Comparison of ENCODE assay signal across 26 cellular contexts in genomic region chr15:36491912-36492311, GRCh38.
"Had no signal": no experiment of that assay in that cellular context is flagged by ENCODE, and none has a peak within 500 bp of the region (broad histone marks: within the 10 kb centered on the region; RNA-seq: fewer than 3 reads in every experiment).

No MANE protein-coding gene starts in this region.

- H3K79me2 ChIP-seq: parathyroid adenoma had no signal

- H3K27ac ChIP-seq: neural progenitor cell, parathyroid adenoma, psoas muscle, right lobe of liver, sigmoid colon, suprapubic skin, thoracic aorta, thyroid gland, tibial nerve, upper lobe of right lung, uterus had no signal

- H3K4me3 ChIP-seq: neural progenitor cell, psoas muscle, right lobe of liver, sigmoid colon, suprapubic skin, thoracic aorta, thyroid gland, tibial nerve, upper lobe of right lung, uterus had no signal

- DNase-seq: naive thymus-derived CD4-positive, alpha-beta T cell; natural killer cell; occipital lobe; posterior cingulate gyrus; psoas muscle; right cardiac atrium; right lobe of liver; sigmoid colon; small intestine; stimulated activated CD4-positive, alpha-beta T cell treated with anti-CD3 and anti-CD28 coated beads, Interleukin-15, amount 100 ng/mL, for 24 hours; stimulated activated CD4-positive, alpha-beta T cell treated with anti-CD3 and anti-CD28 coated beads, Interleukin-4, amount 100 ng/mL, for 1 hour; stimulated activated CD4-positive, alpha-beta T cell treated with anti-CD3 and anti-CD28 coated beads, Interleukin-4, amount 100 ng/mL, for 4 hours; stimulated activated CD8-positive, alpha-beta memory T cell treated with anti-CD3 and anti-CD28 coated beads, Interleukin-4, amount 100 ng/mL, for 48 hours; stimulated activated naive CD4-positive, alpha-beta T cell; stimulated activated naive CD8-positive, alpha-beta T cell treated with anti-CD3 and anti-CD28 coated beads, Interleukin-15, amount 100 ng/mL, for 72 hours; stimulated activated naive CD8-positive, alpha-beta T cell treated with anti-CD3 and anti-CD28 coated beads, Interleukin-15, Interleukin-2, amounts not matched to agents 100 U/mL and 50 U/mL, for 24 hours; substantia nigra; thyroid gland; upper lobe of right lung; uterus had no signal

- H3K27me3 ChIP-seq: neural progenitor cell, right lobe of liver, sigmoid colon, suprapubic skin, thyroid gland, tibial nerve, upper lobe of right lung, uterus had no signal

- H3K9ac ChIP-seq: neural progenitor cell, parathyroid adenoma had no signal

- ATAC-seq: naive thymus-derived CD4-positive, alpha-beta T cell; natural killer cell; psoas muscle; right cardiac atrium; right lobe of liver; stimulated activated memory B cell treated with anti-CD40 and anti-IgM and Interleukin-4, amounts not matched to agents 10 μg/mL and 1 μg/mL and 100 μg/mL, for 72 hours; stimulated activated naive CD8-positive, alpha-beta T cell treated with anti-CD3 and anti-CD28 coated beads, Interleukin-15, amount 100 ng/mL, for 72 hours; stimulated activated naive CD8-positive, alpha-beta T cell treated with anti-CD3 and anti-CD28 coated beads, Interleukin-15, Interleukin-2, amounts not matched to agents 100 U/mL and 50 U/mL, for 24 hours; upper lobe of right lung had no signal

- H3K4me1 ChIP-seq: neural progenitor cell, parathyroid adenoma, psoas muscle, sigmoid colon, suprapubic skin, thyroid gland, tibial nerve, upper lobe of right lung, uterus had no signal

- H3K36me3 ChIP-seq: neural progenitor cell, right lobe of liver, sigmoid colon, suprapubic skin, thoracic aorta, thyroid gland, tibial nerve, upper lobe of right lung, uterus had no signal

- H2AFZ ChIP-seq: neural progenitor cell, parathyroid adenoma had no signal

- H3K4me2 ChIP-seq: neural progenitor cell had no signal

- H3K9me3 ChIP-seq: psoas muscle, right lobe of liver, sigmoid colon, suprapubic skin, thoracic aorta, thyroid gland, tibial nerve, upper lobe of right lung, uterus had no signal
